2 cellular contexts compared by ENCODE assay signal in genomic region chr2:178180648-178181047, GRCh38. TPM values are rescaled to one million over a fixed set of nuclear protein-coding genes. Genes with fewer than 3 reads are reported as not detected.
"Had no signal": no experiment of that assay in that cellular context is flagged by ENCODE, and none has a peak within 500 bp of the region (broad histone marks: within the 10 kb centered on the region; RNA-seq: fewer than 3 reads in every experiment).

No MANE protein-coding gene starts in this region.

RNA-seq across cellular contexts. Expression of gene OSBPL6, which starts 13.7 kb away (rescaled TPM):
- total RNA-seq: HT-29 had no signal
- polyA plus RNA-seq: IgD-negative memory B cell had no signal
